ENCODE assay signal across 21 cellular contexts in the genomic region with DNA sequence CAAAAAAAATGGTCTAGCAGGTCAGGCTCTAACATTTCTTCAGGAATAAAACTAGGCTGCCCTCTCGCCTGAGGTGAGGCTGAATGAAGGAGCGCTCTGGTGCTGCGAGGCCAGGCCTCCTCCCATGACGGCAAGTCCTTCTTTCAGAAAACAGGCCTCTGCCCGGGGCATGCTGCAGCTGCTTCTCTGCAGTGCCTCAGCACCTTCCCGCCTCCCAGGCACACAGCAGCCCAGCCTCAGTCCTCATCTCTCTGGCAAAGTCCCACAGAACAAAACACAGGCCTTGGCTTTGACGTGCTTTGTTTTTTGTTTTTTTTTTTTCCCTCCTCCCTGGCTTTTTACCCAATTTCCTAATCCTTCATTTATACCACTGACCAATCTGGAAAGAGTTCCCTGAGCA.
DNase-seq lines count a peak whose midpoint lies in the region; ATAC-seq and TF ChIP-seq lines count a peak whose summit lies in the region.
"Had no signal": no experiment of that assay in that cellular context is flagged by ENCODE, and none has a peak within 500 bp of the region (broad histone marks: within the 10 kb centered on the region; RNA-seq: fewer than 3 reads in every experiment).

No MANE protein-coding gene starts in this region.

- peaks cover 8% of the 10 kb centered on the region for H3K79me1 ChIP-seq in H9 (ENCODE audit: insufficient read depth, low read depth, low read length, poor library complexity, severe bottlenecking)

- no peak for DNase-seq in H9
- DNase-seq in colonic mucosa, result peak; percentile 17
- no peak for DNase-seq in NCI-H82 treated with DMSO at 0.1 percent for 48 hours (lab: John Stamatoyannopoulos, UW; ENCODE audit: unreplicated experiment)
- DNase-seq in SW480 (ENCODE audit: low spot score), result no peak
- DNase-seq: activated CD4-positive, alpha-beta T cell treated with anti-CD3 and anti-CD28 coated beads for 48 hours; activated CD8-positive, alpha-beta memory T cell treated with anti-CD3 and anti-CD28 coated beads, Interleukin-2, amount 10 ng/mL, durations not matched to agents 7 days and 5 days; activated naive CD4-positive, alpha-beta T cell treated with anti-CD3 and anti-CD28 coated beads, Interleukin-2, amount 50 U/mL, for 16 hours; aorta; CD4-positive, alpha-beta T cell; DMS 273 treated with DMSO at 0.1 percent for 48 hours; foreskin keratinocyte; KBM-7; NCI-H187; NCI-H774; nucleus accumbens; uterus had no signal

- intact Hi-C loops in colonic mucosa (cut with DNase I), result no loop called here

- H3K14ac ChIP-seq in H9 (ENCODE audit: insufficient read depth, low read length), result no peak overlapping the region; the same call in 1 of the 2 replicates

- H3K23ac ChIP-seq in H9 (ENCODE audit: insufficient read length, low read depth, low read length), result no peak overlapping the region

- H3K4ac ChIP-seq in H9 (ENCODE audit: low read depth, low read length), result no peak overlapping the region

- no peak overlapping the region for H3K4me2 ChIP-seq in H9 (ENCODE audit: insufficient read depth, insufficient read length, low read length)

- no peaks in the 10 kb centered on the region for H3K36me3 ChIP-seq in colonic mucosa
- H3K36me3 ChIP-seq in muscle layer of colon (ENCODE audit: insufficient read depth, low read length), result no peaks in the 10 kb centered on the region
- no peaks in the 10 kb centered on the region for H3K36me3 ChIP-seq in stomach smooth muscle (ENCODE audit: control insufficient read depth in 2 of 2, insufficient read depth in 2 of 2, low read length in 2 of 2)
- H3K36me3 ChIP-seq: uterus had no signal

- H3K27ac ChIP-seq in H9 (ENCODE audit: insufficient read length, low read depth, low read length), result no peak overlapping the region
- H3K27ac ChIP-seq in colonic mucosa, result no peak overlapping the region
- peak overlapping the region; percentile 53 for H3K27ac ChIP-seq in muscle layer of colon (ENCODE audit: low read depth, low read length)
- peak overlapping the region; percentile 93 for H3K27ac ChIP-seq in stomach smooth muscle (ENCODE audit: low read length)
- H3K27ac ChIP-seq: uterus had no signal

- no peak overlapping the region for H2AK5ac ChIP-seq in H9 (ENCODE audit: insufficient read length, low read length)

- H3K9ac ChIP-seq in H9 (ENCODE audit: extremely low read depth, insufficient read length, low read length) (no peak overlapping the region), colonic mucosa (ENCODE audit: low read depth in 2 of 2, low read length in 2 of 2) (no peak overlapping the region), muscle layer of colon (ENCODE audit: low read length) (no peak overlapping the region), stomach smooth muscle (ENCODE audit: low read length in 2 of 2) (no peak overlapping the region)

- H3K4me1 Mint-ChIP-seq in H9, result peaks cover 90 to 96% of the 10 kb centered on the region in 2 experiments
- H3K4me1 Mint-ChIP-seq: activated CD8-positive, alpha-beta memory T cell treated with anti-CD3 and anti-CD28 coated beads, Interleukin-2, amount 10 ng/mL, durations not matched to agents 7 days and 5 days; central memory CD8-positive, alpha-beta T cell had no signal

- H4K20me1 ChIP-seq in H9 (ENCODE audit: control insufficient read depth, insufficient read depth, insufficient read length), result no peaks in the 10 kb centered on the region

- H2BK120ac ChIP-seq in H9 (ENCODE audit: low read depth, low read length, poor library complexity, severe bottlenecking), result no peak overlapping the region

- H2BK20ac ChIP-seq in H9 (ENCODE audit: low read depth, low read length, poor library complexity, severe bottlenecking), result no peak overlapping the region

- no peak overlapping the region for H4K91ac ChIP-seq in H9 (ENCODE audit: insufficient read length, low read depth, low read length)

- H3K4me3 ChIP-seq in colonic mucosa (no peak overlapping the region), muscle layer of colon (ENCODE audit: low read depth in 1 of 2, low read length in 2 of 2) (no peak overlapping the region), stomach smooth muscle (ENCODE audit: low read length in 2 of 2) (no peak overlapping the region)
- H3K4me3 ChIP-seq: uterus had no signal

- peaks cover 27% of the 10 kb centered on the region for H3K4me1 ChIP-seq in H9 (ENCODE audit: insufficient read depth, low read length)
- H3K4me1 ChIP-seq in colonic mucosa, result peaks cover 8% of the 10 kb centered on the region
- peaks cover 33% of the 10 kb centered on the region for H3K4me1 ChIP-seq in muscle layer of colon (ENCODE audit: insufficient read depth, low read length)
- peaks cover 33% of the 10 kb centered on the region for H3K4me1 ChIP-seq in stomach smooth muscle (ENCODE audit: control insufficient read depth, insufficient read depth, low read length)
- H3K4me1 ChIP-seq: uterus had no signal

- H4K5ac ChIP-seq in H9 (ENCODE audit: insufficient read length, low read depth, low read length), result no peak overlapping the region

- peaks cover 7 to 41% (median 33%) of the 10 kb centered on the region in 3 experiments; a peak in 5 of 7 replicates for H3K36me3 Mint-ChIP-seq in H9 (ENCODE audit: insufficient read depth in 1 of 3, low read depth in 3 of 3)
- H3K36me3 Mint-ChIP-seq: activated CD8-positive, alpha-beta memory T cell treated with anti-CD3 and anti-CD28 coated beads, Interleukin-2, amount 10 ng/mL, durations not matched to agents 7 days and 5 days had no signal

- no peak overlapping the region for H3K56ac ChIP-seq in H9 (ENCODE audit: insufficient read length, low read depth, low read length)

- H3K4me3 Mint-ChIP-seq in H9, result no peak overlapping the region
- H3K4me3 Mint-ChIP-seq: activated CD8-positive, alpha-beta memory T cell treated with anti-CD3 and anti-CD28 coated beads, Interleukin-2, amount 10 ng/mL, durations not matched to agents 7 days and 5 days; CD4-positive, alpha-beta T cell; central memory CD8-positive, alpha-beta T cell had no signal

- no peak overlapping the region for H2AFZ ChIP-seq in H9 (ENCODE audit: low read length)

- H3K18ac ChIP-seq in H9 (ENCODE audit: insufficient read length, low read depth, low read length), result no peak overlapping the region

- no peak overlapping the region for H2BK12ac ChIP-seq in H9 (ENCODE audit: insufficient read length, low read depth, low read length)

- H3K9me3 Mint-ChIP-seq in H9, result no peaks in the 10 kb centered on the region
- H3K9me3 Mint-ChIP-seq: CD4-positive, alpha-beta T cell; central memory CD8-positive, alpha-beta T cell had no signal

- H2BK5ac ChIP-seq in H9 (ENCODE audit: insufficient read length, low read length), result no peak overlapping the region

- peaks cover 17% of the 10 kb centered on the region; the same call in 1 of the 2 replicates for H3K79me2 ChIP-seq in H9 (ENCODE audit: insufficient read depth, low read length)

- H2BK15ac ChIP-seq in H9 (ENCODE audit: low read depth, low read length), result no peak overlapping the region

- peak overlapping the region in 2 of 3 experiments; percentile 6 to 60; a peak in 1 of 7 replicates for H3K27ac Mint-ChIP-seq in H9
- H3K27ac Mint-ChIP-seq: activated CD8-positive, alpha-beta memory T cell treated with anti-CD3 and anti-CD28 coated beads, Interleukin-2, amount 10 ng/mL, durations not matched to agents 7 days and 5 days; CD4-positive, alpha-beta T cell had no signal

- WGBS in H9 (ENCODE audit: extremely low coverage, insufficient read length, low lambda C conversion rate), result no CpG with 5 or more reads among the region's 7 CpGs

- H3K9me3 ChIP-seq in H9 (ENCODE audit: control insufficient read depth, low read depth, low read length), result no peaks in the 10 kb centered on the region
- H3K9me3 ChIP-seq in colonic mucosa, result no peaks in the 10 kb centered on the region
- H3K9me3 ChIP-seq in muscle layer of colon (ENCODE audit: low read length), result no peaks in the 10 kb centered on the region
- H3K9me3 ChIP-seq in stomach smooth muscle (ENCODE audit: control insufficient read depth in 2 of 2, low read length in 2 of 2), result no peaks in the 10 kb centered on the region
- H3K9me3 ChIP-seq: uterus had no signal

- no peak overlapping the region for H4K8ac ChIP-seq in H9 (replicated peaks; ENCODE audit: insufficient read length, low read depth, low read length)

- TF ChIP-seq CTCF in H9 (conservative IDR thresholded peaks at IDR 0.05) (no peak), colonic mucosa (IDR thresholded peaks at IDR 0.05) (no peak)

- no peak for ATAC-seq in GM21390 (IDR thresholded peaks at IDR 0.05; ENCODE audit: unreplicated experiment)
- ATAC-seq: activated CD8-positive, alpha-beta memory T cell treated with anti-CD3 and anti-CD28 coated beads, Interleukin-2, amount 10 ng/mL, durations not matched to agents 7 days and 5 days; HCT116 had no signal

- peaks cover 5% of the 10 kb centered on the region for H3K27me3 Mint-ChIP-seq in H9 (ENCODE audit: low read depth)
- H3K27me3 Mint-ChIP-seq: CD4-positive, alpha-beta T cell had no signal

- H3T11ph ChIP-seq in H9 (ENCODE audit: low read length), result no peak overlapping the region

- no peaks in the 10 kb centered on the region for H3K23me2 ChIP-seq in H9 (ENCODE audit: insufficient read length, low read depth, low read length, poor library complexity, severe bottlenecking)

- H3K27me3 ChIP-seq in H9 (ENCODE audit: insufficient read depth, low read length) (peaks cover 11% of the 10 kb centered on the region; the same call in 1 of the 2 replicates), colonic mucosa (no peaks in the 10 kb centered on the region), muscle layer of colon (ENCODE audit: control insufficient read depth in 1 of 2, insufficient read depth in 2 of 2, low read length in 2 of 2) (no peaks in the 10 kb centered on the region), stomach smooth muscle (ENCODE audit: control insufficient read depth in 1 of 2, insufficient read depth in 2 of 2, low read length in 2 of 2) (no peaks in the 10 kb centered on the region)
- H3K27me3 ChIP-seq: foreskin keratinocyte, uterus had no signal

Comparison
In these comparisons a context has a peak if more than half of its experiments do, and no peak if none do; other contexts are left out.
1. H3K27ac ChIP-seq: peak in muscle layer of colon (single experiment) and stomach smooth muscle (single experiment); none in H9 (single experiment) and colonic mucosa (single experiment).